Comparison of ENCODE assay signal across 17 cellular contexts in the genomic region with DNA sequence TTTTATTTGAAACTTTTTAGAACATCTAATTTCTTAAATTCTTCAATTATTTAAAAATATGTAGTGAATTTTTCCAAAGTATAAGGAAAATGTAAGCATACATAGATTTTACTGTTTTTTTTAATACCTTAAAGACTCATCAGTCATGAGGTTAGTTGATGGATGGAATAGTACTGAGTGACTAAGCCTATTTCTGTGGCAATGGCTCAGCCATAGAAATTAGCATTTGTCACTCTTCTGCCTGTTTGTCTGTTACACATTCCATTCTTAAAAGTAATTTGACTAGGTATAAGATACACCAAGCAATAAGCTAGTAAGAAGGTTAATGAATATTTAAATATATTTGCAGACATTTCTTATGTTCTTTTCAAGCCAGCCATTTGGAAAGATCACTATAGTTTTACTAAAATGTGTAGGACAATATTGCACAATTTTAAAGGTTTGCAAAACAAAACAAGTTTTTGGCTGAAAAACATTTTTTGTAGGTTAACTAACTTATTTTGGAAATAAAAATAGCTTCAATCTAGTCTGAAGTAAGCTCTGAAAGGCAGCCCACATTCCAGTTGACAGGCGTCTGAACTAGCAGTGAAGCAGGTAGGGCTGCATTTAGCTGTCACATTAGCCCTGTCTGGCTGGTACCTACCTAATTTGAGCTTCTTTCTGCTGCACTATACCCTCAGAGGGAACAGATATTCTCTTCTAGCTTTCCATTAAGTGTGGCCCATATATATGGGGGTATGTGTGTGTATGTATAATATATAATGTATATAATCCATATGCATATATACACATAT.
A peak's percentile ranks its signal among the peaks of the same experiment; 100 is the strongest.
DNase-seq lines count a peak whose midpoint lies in the region; ATAC-seq and TF ChIP-seq lines count a peak whose summit lies in the region.
"Had no signal": no experiment of that assay in that cellular context is flagged by ENCODE, and none has a peak within 500 bp of the region (broad histone marks: within the 10 kb centered on the region; RNA-seq: fewer than 3 reads in every experiment).

No MANE protein-coding gene starts in this region.

- H3K36me3 Mint-ChIP-seq in WTC11, result peaks cover 16% of the 10 kb centered on the region

- ATAC-seq in WTC11 (0 out of 2 replicates have a peak, but pooled peaks have one; percentile 63), foreskin keratinocyte (peak; percentile 96), GM18907 (IDR thresholded peaks at IDR 0.05; ENCODE audit: unreplicated experiment) (no peak), gastroesophageal sphincter (no peak)
- ATAC-seq: left lung, Right ventricle myocardium inferior had no signal

- 60 to 100% methylated on average over 1 of the region's 1 CpG for WGBS in gastroesophageal sphincter (ENCODE audit: low coverage in 1 of 2), 2 donors

- no peak overlapping the region for H3K4me3 Mint-ChIP-seq in WTC11
- H3K4me3 Mint-ChIP-seq: activated B cell treated with CpG ODN at 0.5 μM for 24 hours had no signal

- H3K4me3 ChIP-seq in BE2C (ENCODE audit: low read depth, low read length), result no peak overlapping the region
- H3K4me3 ChIP-seq in gastroesophageal sphincter, result no peak overlapping the region
- H3K4me3 ChIP-seq: left lung had no signal

- no peaks in the 10 kb centered on the region for H3K27me3 Mint-ChIP-seq in WTC11 (ENCODE audit: low read depth)
- H3K27me3 Mint-ChIP-seq: activated B cell treated with CpG ODN at 0.5 μM for 24 hours had no signal

- peak; percentile 18 for DNase-seq in AG20443 (ENCODE audit: low spot score)
- peak; percentile 72 for DNase-seq in HT1080 (ENCODE audit: low read depth)
- DNase-seq in WTC11 (ENCODE audit: low spot score), result no peak
- DNase-seq in foreskin keratinocyte, result peak; percentile 32 to 66
- DNase-seq in activated T-cell treated with anti-CD3 and anti-CD28 coated beads, Interleukin-2, amount 50 U/mL, for 1 hour, result no peak
- no peak for DNase-seq in BE2C
- DNase-seq: activated B cell treated with CpG ODN at 0.5 μM for 24 hours; amygdala; Calu3; hypothalamus; left lung; NCI-H1092 treated with DMSO at 0.1 percent for 48 hours; stimulated activated CD4-positive, alpha-beta T cell treated with anti-CD3 and anti-CD28 coated beads, Interleukin-4, amount 100 ng/mL, for 4 hours; T-helper 1 cell had no signal

- no peaks in the 10 kb centered on the region for H3K27me3 ChIP-seq in foreskin keratinocyte
- no peaks in the 10 kb centered on the region for H3K27me3 ChIP-seq in BE2C
- H3K27me3 ChIP-seq in gastroesophageal sphincter, result no peaks in the 10 kb centered on the region
- H3K27me3 ChIP-seq: left lung had no signal

- POLR2A ChIA-PET in WTC11 (lab: Charles Lee), result no interaction called here

- peaks cover 3% of the 10 kb centered on the region; the same call in 1 of the 2 replicates for H3K9me3 ChIP-seq in BE2C
- peaks cover 0 to 3% (median 0%) of the 10 kb centered on the region in 3 donors for H3K9me3 ChIP-seq in gastroesophageal sphincter

- H3K4me1 ChIP-seq in foreskin keratinocyte (no peaks in the 10 kb centered on the region), BE2C (peaks cover 1% of the 10 kb centered on the region), gastroesophageal sphincter (no peaks in the 10 kb centered on the region)
- H3K4me1 ChIP-seq: left lung had no signal

- no peak for TF ChIP-seq EP300 in gastroesophageal sphincter (IDR thresholded peaks at IDR 0.05)

- H3K9me3 Mint-ChIP-seq in WTC11, result peaks cover 18% of the 10 kb centered on the region

- no peak overlapping the region for H3K27ac Mint-ChIP-seq in WTC11
- H3K27ac Mint-ChIP-seq: activated B cell treated with CpG ODN at 0.5 μM for 24 hours had no signal

- TF ChIP-seq CTCF in WTC11 (IDR thresholded peaks at IDR 0.05), result no peak
- no peak for TF ChIP-seq CTCF in foreskin keratinocyte (conservative IDR thresholded peaks at IDR 0.05)
- no peak for TF ChIP-seq CTCF in BE2C (IDR thresholded peaks at IDR 0.05; ENCODE audit: low read depth, low read length)
- no peak for TF ChIP-seq CTCF in gastroesophageal sphincter (IDR thresholded peaks at IDR 0.05)

- peaks cover 36% of the 10 kb centered on the region for H3K4me1 Mint-ChIP-seq in WTC11
- H3K4me1 Mint-ChIP-seq: activated B cell treated with CpG ODN at 0.5 μM for 24 hours had no signal

- CTCF ChIA-PET in WTC11 (lab: Charles Lee), result interaction anchor here (0.9 kb wide), 1 partner anchor 69 kb away, joined by 4 read pairs; no protein-coding TSS in a partner anchor

- TF ChIP-seq POLR2A in gastroesophageal sphincter (IDR thresholded peaks at IDR 0.05), result no peak

- no peaks in the 10 kb centered on the region for H3K36me3 ChIP-seq in BE2C
- H3K36me3 ChIP-seq in gastroesophageal sphincter, result no peaks in the 10 kb centered on the region
- H3K36me3 ChIP-seq: left lung had no signal

- H3K27ac ChIP-seq in foreskin keratinocyte (no peak overlapping the region), gastroesophageal sphincter (no peak overlapping the region)
- H3K27ac ChIP-seq: left lung had no signal

TF ChIP-seq in WTC11, 78 proteins besides CTCF, POLR2A, EP300 and RAD21 (continues in another document):
- TF ChIP-seq ZNF219 (CRISPR knock-in tag; IDR thresholded peaks at IDR 0.05; ENCODE audit: borderline replicate concordance) (no peak), ZNF317 (CRISPR knock-in tag; IDR thresholded peaks at IDR 0.05; ENCODE audit: borderline replicate concordance, low read depth) (no peak), ESRRA (CRISPR knock-in tag; IDR thresholded peaks at IDR 0.05; ENCODE audit: borderline replicate concordance) (no peak), ZNF425 (CRISPR knock-in tag; conservative IDR thresholded peaks at IDR 0.05) (no peak), PRDM15 (CRISPR knock-in tag; IDR thresholded peaks at IDR 0.05) (no peak), ZNF121 (CRISPR knock-in tag; IDR thresholded peaks at IDR 0.05) (no peak), KAT7 (CRISPR knock-in tag; IDR thresholded peaks at IDR 0.05; ENCODE audit: borderline replicate concordance) (no peak), ATF3 (CRISPR knock-in tag; conservative IDR thresholded peaks at IDR 0.05) (no peak), JAZF1 (CRISPR knock-in tag; IDR thresholded peaks at IDR 0.05) (no peak), SMAD3 (CRISPR knock-in tag; IDR thresholded peaks at IDR 0.05; ENCODE audit: borderline replicate concordance) (no peak)

Comparison
In these comparisons a context has a peak if more than half of its experiments do, and no peak if none do; other contexts are left out.
1. DNase-seq: peak in AG20443 (single experiment), HT1080 (single experiment) and foreskin keratinocyte (2 of 2); none in WTC11 (single experiment), activated T-cell treated with anti-CD3 and anti-CD28 coated beads, Interleukin-2, amount 50 U/mL, for 1 hour (single experiment) and BE2C (single experiment).
2. ATAC-seq: peak in WTC11 (single experiment) and foreskin keratinocyte (single experiment); none in GM18907 (single experiment) and gastroesophageal sphincter (single experiment).